In the genomic region with DNA sequence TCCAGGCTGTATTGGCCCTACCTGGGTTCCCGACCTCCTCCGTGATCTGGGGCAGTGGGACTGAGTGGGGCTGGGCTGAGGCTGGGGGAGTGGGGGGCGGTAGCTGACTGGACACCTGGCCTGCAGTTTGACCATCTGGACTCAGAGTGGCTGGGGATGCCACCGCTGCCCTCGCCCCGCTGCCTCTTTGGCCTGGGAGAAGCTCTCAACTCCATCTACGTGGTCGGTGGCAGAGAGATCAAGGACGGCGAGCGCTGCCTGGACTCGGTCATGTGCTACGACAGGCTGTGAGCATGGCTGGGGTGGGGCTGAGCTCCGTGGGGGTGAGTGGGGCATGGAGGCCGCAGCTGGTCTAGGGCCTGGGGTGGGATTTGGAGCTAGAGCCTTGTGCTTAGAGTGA, we compare ENCODE assay signal across 23 cellular contexts. TPM values are rescaled to one million over a fixed set of nuclear protein-coding genes. Genes with fewer than 3 reads are reported as not detected.
"Had no signal": no experiment of that assay in that cellular context is flagged by ENCODE, and none has a peak within 500 bp of the region (broad histone marks: within the 10 kb centered on the region; RNA-seq: fewer than 3 reads in every experiment).

No MANE protein-coding gene starts in this region.

- H3K27ac ChIP-seq: coronary artery, esophagus squamous epithelium, gastroesophageal sphincter, parathyroid adenoma, SK-N-MC had no signal

- H3K36me3 ChIP-seq: esophagus squamous epithelium, gastroesophageal sphincter had no signal

- H3K9me3 ChIP-seq: esophagus squamous epithelium, gastroesophageal sphincter, heart left ventricle had no signal

- H3K4me3 ChIP-seq: coronary artery, esophagus squamous epithelium, gastroesophageal sphincter, heart left ventricle, SK-N-MC had no signal

- DNase-seq: activated CD4-positive, alpha-beta memory T cell treated with anti-CD3 and anti-CD28 coated beads, Interleukin-2, amount 10 ng/mL, durations not matched to agents 7 days and 5 days; activated CD4-positive, alpha-beta T cell treated with anti-CD3 and anti-CD28 coated beads for 48 hours; activated naive CD4-positive, alpha-beta T cell treated with anti-CD3 and anti-CD28 coated beads for 36 hours; activated naive CD8-positive, alpha-beta T cell treated with anti-CD3 and anti-CD28 coated beads, Interleukin-2, amount 50 U/mL, for 24 hours; anterior cingulate cortex; endodermal cell; esophagus squamous epithelium; mammary epithelial cell; midbrain; SHP77 treated with DMSO at 0.1 percent for 48 hours; stimulated activated CD4-positive, alpha-beta T cell treated with anti-CD3 and anti-CD28 coated beads, Interleukin-4, amount 100 ng/mL, for 1 hour; stimulated activated naive CD4-positive, alpha-beta T cell treated with Interleukin-2 at 50 U/mL for 16 hours; SW 1271; T-helper 17 cell had no signal

- H3K79me2 ChIP-seq: parathyroid adenoma had no signal

- H3K9ac ChIP-seq: parathyroid adenoma had no signal

- ATAC-seq: activated naive CD8-positive, alpha-beta T cell treated with anti-CD3 and anti-CD28 coated beads, Interleukin-2, amount 50 U/mL, for 24 hours; activated T-helper 17 cell treated with anti-CD3 and anti-CD28 coated beads, Interleukin-2, amount 50 U/mL, for 72 hours; gastroesophageal sphincter; heart left ventricle; natural killer cell treated with Interleukin-12 subunit alpha and Interleukin-12 subunit beta and Interleukin-15 and Interleukin-18, amount 100 ng/mL, for 72 hours; sciatic nerve; T-helper 17 cell had no signal

- H2AFZ ChIP-seq: parathyroid adenoma had no signal

RNA-seq across cellular contexts. Expression of gene KLHL40, which starts 2.7 kb away (rescaled TPM):
- total RNA-seq: activated CD4-positive, alpha-beta memory T cell treated with anti-CD3 and anti-CD28 coated beads, Interleukin-2, amount 10 ng/mL, durations not matched to agents 7 days and 5 days; activated naive CD4-positive, alpha-beta T cell treated with anti-CD3 and anti-CD28 coated beads for 36 hours; activated T-helper 17 cell treated with anti-CD3 and anti-CD28 coated beads, Interleukin-2, amount 50 U/mL, for 72 hours; endodermal cell; esophagus squamous epithelium; gastroesophageal sphincter; mammary epithelial cell; natural killer cell treated with Interleukin-12 subunit alpha and Interleukin-12 subunit beta and Interleukin-15 and Interleukin-18, amount 100 ng/mL, for 72 hours; T-helper 17 cell; ureter had no signal

RNA-seq across cellular contexts. Expression of gene HHATL, which starts 14.6 kb away (rescaled TPM):
- total RNA-seq: activated naive CD4-positive, alpha-beta T cell treated with anti-CD3 and anti-CD28 coated beads for 36 hours; activated T-helper 17 cell treated with anti-CD3 and anti-CD28 coated beads, Interleukin-2, amount 50 U/mL, for 72 hours; endodermal cell; esophagus squamous epithelium; mammary epithelial cell; natural killer cell treated with Interleukin-12 subunit alpha and Interleukin-12 subunit beta and Interleukin-15 and Interleukin-18, amount 100 ng/mL, for 72 hours; sciatic nerve; T-helper 17 cell had no signal
